ENCODE assay signal across 24 cellular contexts in the genomic region with DNA sequence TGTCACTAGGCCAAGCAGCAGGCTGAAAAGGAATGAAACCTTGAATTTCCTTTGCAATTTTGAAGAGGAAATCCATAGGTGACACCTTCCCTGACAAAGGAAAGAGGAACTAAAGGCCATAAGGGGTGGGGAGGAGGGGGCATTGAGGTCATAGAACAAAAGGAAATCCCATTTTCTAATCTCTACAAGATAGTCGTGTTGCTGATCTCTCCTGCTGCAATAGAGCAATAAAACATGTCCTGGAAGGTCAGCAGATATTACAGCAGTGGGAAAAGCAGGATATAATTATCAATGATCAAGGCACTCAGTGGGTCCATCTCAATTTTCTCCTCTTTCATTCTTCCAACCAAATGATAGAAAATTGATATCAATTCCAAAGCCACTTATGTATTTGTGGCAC.
"Had no signal": no experiment of that assay in that cellular context is flagged by ENCODE, and none has a peak within 500 bp of the region (broad histone marks: within the 10 kb centered on the region; RNA-seq: fewer than 3 reads in every experiment).

No MANE protein-coding gene starts in this region.

- H3K27me3 Mint-ChIP-seq: activated naive CD4-positive, alpha-beta T cell treated with anti-CD3 and anti-CD28 coated beads, Interleukin-2, amount 10 ng/mL, durations not matched to agents 7 days and 5 days had no signal

- H3K4me1 Mint-ChIP-seq: activated CD4-positive, alpha-beta T cell treated with anti-CD3 and anti-CD28 coated beads, Interleukin-2, amount 10 ng/mL, durations not matched to agents 7 days and 5 days; activated CD8-positive, alpha-beta memory T cell treated with anti-CD3 and anti-CD28 coated beads, Interleukin-2, amount 10 ng/mL, durations not matched to agents 7 days and 5 days; activated naive CD4-positive, alpha-beta T cell treated with anti-CD3 and anti-CD28 coated beads, Interleukin-2, amount 10 ng/mL, durations not matched to agents 7 days and 5 days; mesothelial cell of epicardium; nephron had no signal

- ATAC-seq: activated CD8-positive, alpha-beta memory T cell treated with anti-CD3 and anti-CD28 coated beads, Interleukin-2, amount 10 ng/mL, durations not matched to agents 7 days and 5 days; activated CD8-positive, alpha-beta T cell treated with anti-CD3 and anti-CD28 coated beads for 36 hours; left lobe of liver; right cardiac atrium; stimulated activated naive CD8-positive, alpha-beta T cell treated with anti-CD3 and anti-CD28 coated beads, Interleukin-15, Interleukin-2, amounts not matched to agents 100 U/mL and 50 U/mL, for 24 hours had no signal

- H3K36me3 Mint-ChIP-seq: activated CD8-positive, alpha-beta memory T cell treated with anti-CD3 and anti-CD28 coated beads, Interleukin-2, amount 10 ng/mL, durations not matched to agents 7 days and 5 days; activated naive CD4-positive, alpha-beta T cell treated with anti-CD3 and anti-CD28 coated beads, Interleukin-2, amount 10 ng/mL, durations not matched to agents 7 days and 5 days; mesothelial cell of epicardium had no signal

- DNase-seq: activated CD4-positive, alpha-beta T cell treated with anti-CD3 and anti-CD28 coated beads, Interleukin-2, amount 10 ng/mL, durations not matched to agents 7 days and 5 days; activated CD4-positive, CD25-positive, alpha-beta regulatory T cell treated with anti-CD3 and anti-CD28 coated beads, Interleukin-2, amount 50 U/mL, for 72 hours; activated CD8-positive, alpha-beta memory T cell treated with anti-CD3 and anti-CD28 coated beads, Interleukin-2, amount 10 ng/mL, durations not matched to agents 7 days and 5 days; activated CD8-positive, alpha-beta T cell treated with anti-CD3 and anti-CD28 coated beads for 36 hours; activated effector memory CD4-positive, alpha-beta T cell treated with anti-CD3 and anti-CD28 coated beads, Interleukin-2, amount 50 U/mL, for 16 hours; activated naive CD4-positive, alpha-beta T cell treated with anti-CD3 and anti-CD28 coated beads, Interleukin-2, amount 10 ng/mL, durations not matched to agents 7 days and 5 days; activated T-cell treated with anti-CD3 and anti-CD28 coated beads for 4 hours; amygdala; erythroblast; foreskin fibroblast; heart right ventricle; right cardiac atrium; stimulated activated CD4-positive, alpha-beta T cell treated with anti-CD3 and anti-CD28 coated beads, Interleukin-12 subunit alpha, Interleukin-12 subunit beta, amount 100 ng/mL, for 4 hours; stimulated activated CD4-positive, alpha-beta T cell treated with anti-CD3 and anti-CD28 coated beads, Interleukin-4, amount 100 ng/mL, for 4 hours; stimulated activated naive CD8-positive, alpha-beta T cell treated with anti-CD3 and anti-CD28 coated beads, Interleukin-15, Interleukin-2, amounts not matched to agents 100 U/mL and 50 U/mL, for 24 hours; T1000; thyroid gland; WERI-Rb-1 had no signal

- H3K4me3 Mint-ChIP-seq: activated CD4-positive, alpha-beta T cell treated with anti-CD3 and anti-CD28 coated beads, Interleukin-2, amount 10 ng/mL, durations not matched to agents 7 days and 5 days; activated CD8-positive, alpha-beta memory T cell treated with anti-CD3 and anti-CD28 coated beads, Interleukin-2, amount 10 ng/mL, durations not matched to agents 7 days and 5 days; activated CD8-positive, alpha-beta T cell treated with anti-CD3 and anti-CD28 coated beads for 36 hours; activated naive CD4-positive, alpha-beta T cell treated with anti-CD3 and anti-CD28 coated beads, Interleukin-2, amount 10 ng/mL, durations not matched to agents 7 days and 5 days; mesothelial cell of epicardium; nephron; T-helper 1 cell treated with Interleukin-12 subunit alpha and Interleukin-12 subunit beta and Interleukin-4 antibody, amounts not matched to agents 30 μg/mL and 1 μg/mL, for 36 hours had no signal

- H3K27ac Mint-ChIP-seq: activated CD4-positive, alpha-beta T cell treated with anti-CD3 and anti-CD28 coated beads, Interleukin-2, amount 10 ng/mL, durations not matched to agents 7 days and 5 days; activated CD8-positive, alpha-beta memory T cell treated with anti-CD3 and anti-CD28 coated beads, Interleukin-2, amount 10 ng/mL, durations not matched to agents 7 days and 5 days; activated CD8-positive, alpha-beta T cell treated with anti-CD3 and anti-CD28 coated beads for 36 hours; activated naive CD4-positive, alpha-beta T cell treated with anti-CD3 and anti-CD28 coated beads, Interleukin-2, amount 10 ng/mL, durations not matched to agents 7 days and 5 days; nephron; T-helper 1 cell treated with Interleukin-12 subunit alpha and Interleukin-12 subunit beta and Interleukin-4 antibody, amounts not matched to agents 30 μg/mL and 1 μg/mL, for 36 hours had no signal

- H3K9me3 Mint-ChIP-seq: activated CD4-positive, alpha-beta T cell treated with anti-CD3 and anti-CD28 coated beads, Interleukin-2, amount 10 ng/mL, durations not matched to agents 7 days and 5 days; activated CD8-positive, alpha-beta T cell treated with anti-CD3 and anti-CD28 coated beads for 36 hours; activated naive CD4-positive, alpha-beta T cell treated with anti-CD3 and anti-CD28 coated beads, Interleukin-2, amount 10 ng/mL, durations not matched to agents 7 days and 5 days; nephron; T-helper 1 cell treated with Interleukin-12 subunit alpha and Interleukin-12 subunit beta and Interleukin-4 antibody, amounts not matched to agents 30 μg/mL and 1 μg/mL, for 36 hours had no signal

- H3K27ac ChIP-seq: coronary artery, parathyroid adenoma, thyroid gland, WERI-Rb-1 had no signal
